ENCODE assay signal across 1 cellular context in the genomic region with DNA sequence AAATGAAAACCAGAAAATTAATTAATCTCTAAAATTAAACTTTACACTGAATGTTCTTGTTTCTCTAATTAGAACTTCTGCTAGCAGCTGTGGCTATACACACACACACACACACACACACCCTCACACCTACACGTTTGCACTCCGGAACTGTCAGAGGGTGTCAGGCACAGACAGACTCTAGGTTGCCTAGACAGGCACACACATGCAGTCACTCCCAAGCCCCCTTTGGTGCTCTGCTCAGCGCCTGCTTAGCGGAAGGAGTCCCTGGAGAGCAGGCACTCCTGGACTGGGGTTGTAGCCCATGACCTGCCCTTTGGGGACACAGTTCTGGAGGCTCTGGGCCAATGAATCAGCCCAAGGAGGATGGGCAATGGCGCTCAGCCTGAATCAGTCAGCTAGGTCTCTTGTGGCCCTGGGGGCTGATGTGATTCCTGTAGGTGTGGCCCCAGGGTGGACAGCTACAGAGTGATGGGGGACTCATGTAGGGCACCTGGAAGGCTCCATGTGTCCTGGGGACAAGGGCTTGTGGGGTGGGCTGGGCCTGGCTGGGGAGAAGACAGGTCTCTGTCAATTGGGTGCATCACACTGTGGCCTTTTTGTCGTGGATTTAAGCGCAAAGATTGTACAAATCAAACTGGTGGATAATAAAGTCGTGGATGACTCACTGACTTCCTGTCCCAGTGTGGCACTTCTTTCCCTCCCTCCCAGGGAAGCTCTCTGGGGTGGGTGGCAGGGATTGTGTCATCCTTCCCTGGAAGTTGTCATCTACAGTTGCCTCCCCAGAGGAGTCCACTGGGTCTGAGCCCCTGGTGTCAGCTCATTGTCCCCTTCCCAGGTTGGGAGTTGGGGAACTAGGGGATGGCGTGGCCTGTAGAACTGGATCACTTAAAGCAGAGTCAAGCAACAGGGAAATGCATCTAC.
A peak's percentile ranks its signal among the peaks of the same experiment; 100 is the strongest.
TF ChIP-seq lines count a peak whose summit lies in the region.

No MANE protein-coding gene starts in this region.

TF ChIP-seq in HEK293, 187 proteins besides CTCF, POLR2A, EP300 and RAD21 (continued from another document):
- TF ChIP-seq ZNF10 (tag by site-specific recombination; IDR thresholded peaks at IDR 0.05) (no peak), ZNF48 (tag by site-specific recombination; IDR thresholded peaks at IDR 0.05) (no peak), ZFHX2 (tag by site-specific recombination; conservative IDR thresholded peaks at IDR 0.05) (peak; percentile 80), ZNF701 (tag by site-specific recombination; IDR thresholded peaks at IDR 0.05) (peak; percentile 98), EGR2 (tag by site-specific recombination; IDR thresholded peaks at IDR 0.05; ENCODE audit: low read depth) (peak; percentile 69), GFI1B (tag by site-specific recombination; IDR thresholded peaks at IDR 0.05) (0 out of 2 replicates have a peak, but pooled peaks have one; percentile 33), GLIS1 (tag by site-specific recombination; IDR thresholded peaks at IDR 0.05) (peak; percentile 82), ZNF335 (tag by site-specific recombination; conservative IDR thresholded peaks at IDR 0.05) (peak; percentile 77), SCRT2 (tag by site-specific recombination; IDR thresholded peaks at IDR 0.05) (peak; percentile 50), ZNF548 (tag by site-specific recombination; IDR thresholded peaks at IDR 0.05) (no peak)
- TF ChIP-seq, protein P1, sequence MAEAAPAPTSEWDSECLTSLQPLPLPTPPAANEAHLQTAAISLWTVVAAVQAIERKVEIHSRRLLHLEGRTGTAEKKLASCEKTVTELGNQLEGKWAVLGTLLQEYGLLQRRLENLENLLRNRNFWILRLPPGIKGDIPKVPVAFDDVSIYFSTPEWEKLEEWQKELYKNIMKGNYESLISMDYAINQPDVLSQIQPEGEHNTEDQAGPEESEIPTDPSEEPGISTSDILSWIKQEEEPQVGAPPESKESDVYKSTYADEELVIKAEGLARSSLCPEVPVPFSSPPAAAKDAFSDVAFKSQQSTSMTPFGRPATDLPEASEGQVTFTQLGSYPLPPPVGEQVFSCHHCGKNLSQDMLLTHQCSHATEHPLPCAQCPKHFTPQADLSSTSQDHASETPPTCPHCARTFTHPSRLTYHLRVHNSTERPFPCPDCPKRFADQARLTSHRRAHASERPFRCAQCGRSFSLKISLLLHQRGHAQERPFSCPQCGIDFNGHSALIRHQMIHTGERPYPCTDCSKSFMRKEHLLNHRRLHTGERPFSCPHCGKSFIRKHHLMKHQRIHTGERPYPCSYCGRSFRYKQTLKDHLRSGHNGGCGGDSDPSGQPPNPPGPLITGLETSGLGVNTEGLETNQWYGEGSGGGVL (tag by site-specific recombination; IDR thresholded peaks at IDR 0.05): peak; percentile 78
TF ChIP-seq in HEK293: peak in this region for 13.
